10 cellular contexts compared by ENCODE assay signal in genomic region chr15:40379853-40380252, GRCh38. TPM values are rescaled to one million over a fixed set of nuclear protein-coding genes. Genes with fewer than 3 reads are reported as not detected.
DNase-seq lines count a peak whose midpoint lies in the region; ATAC-seq and TF ChIP-seq lines count a peak whose summit lies in the region.
"Had no signal": no experiment of that assay in that cellular context is flagged by ENCODE, and none has a peak within 500 bp of the region (broad histone marks: within the 10 kb centered on the region; RNA-seq: fewer than 3 reads in every experiment).

No MANE protein-coding gene starts in this region.

- ATAC-seq in CD4-positive, alpha-beta T cell (ENCODE audit: poor library complexity) = no peak
- ATAC-seq in HG02973 (IDR thresholded peaks at IDR 0.05; ENCODE audit: unreplicated experiment) = no peak

- WGBS in mesenchymal stem cell = 12% methylated on average over 4 of the region's 4 CpGs

- no peak overlapping the region for H2BK5ac ChIP-seq in mesenchymal stem cell (ENCODE audit: low read depth, low read length, poor library complexity, severe bottlenecking)

- no peak overlapping the region for H2AFZ ChIP-seq in mesenchymal stem cell (ENCODE audit: low read depth, low read length)

- H3K4me3 ChIP-seq in AG10803 (ENCODE audit: low read length) (no peak overlapping the region), MG63 (no peak overlapping the region), choroid plexus epithelial cell (ENCODE audit: low read depth, low read length) (no peak overlapping the region), mesenchymal stem cell (ENCODE audit: insufficient read depth in 1 of 2, low read depth in 1 of 2, low read length in 2 of 2) (no peak overlapping the region)

- H3K4ac ChIP-seq in mesenchymal stem cell (ENCODE audit: low read depth in 1 of 2, low read length in 2 of 2) = no peak overlapping the region

- no peak overlapping the region for H4K91ac ChIP-seq in mesenchymal stem cell (ENCODE audit: low read length)

- H4K8ac ChIP-seq in mesenchymal stem cell (ENCODE audit: low read length) = no peak overlapping the region

- H3K36me3 Mint-ChIP-seq in CD4-positive, alpha-beta T cell (ENCODE audit: low read depth) = no peaks in the 10 kb centered on the region

- no peak overlapping the region for H2BK120ac ChIP-seq in mesenchymal stem cell (ENCODE audit: low read depth, low read length)

- peaks cover 9% of the 10 kb centered on the region for H3K9me3 ChIP-seq in MG63
- H3K9me3 ChIP-seq in mesenchymal stem cell (ENCODE audit: control insufficient read depth, low read length) = no peaks in the 10 kb centered on the region
- H3K9me3 ChIP-seq in CD4-positive, alpha-beta T cell (ENCODE audit: control insufficient read depth, low read length) = no peaks in the 10 kb centered on the region

- no peak overlapping the region for H3K27ac Mint-ChIP-seq in CD4-positive, alpha-beta T cell
- H3K27ac Mint-ChIP-seq: activated naive CD4-positive, alpha-beta T cell treated with anti-CD3 and anti-CD28 coated beads, Interleukin-2, amount 50 U/mL, for 24 hours had no signal

- POLR2A ChIA-PET in CD4-positive, alpha-beta T cell (lab: Charles Lee) = interaction anchor here (1.0 kb wide), 1 partner anchor 26 kb away, joined by 3 read pairs; the partner anchor contains the start of gene IVD

- peak overlapping the region; percentile 34 for H3K4me2 ChIP-seq in mesenchymal stem cell (ENCODE audit: low read length, poor library complexity, severe bottlenecking)

- H3K4me1 ChIP-seq in mesenchymal stem cell (ENCODE audit: control insufficient read depth, insufficient read depth, low read depth, low read length) = peaks cover 7% of the 10 kb centered on the region

- no peaks in the 10 kb centered on the region for H3K27me3 Mint-ChIP-seq in CD4-positive, alpha-beta T cell
- H3K27me3 Mint-ChIP-seq: activated naive CD4-positive, alpha-beta T cell treated with anti-CD3 and anti-CD28 coated beads, Interleukin-2, amount 50 U/mL, for 24 hours had no signal

- CTCF ChIA-PET in CD4-positive, alpha-beta T cell (lab: Charles Lee) = no interaction called here

- H2BK15ac ChIP-seq in mesenchymal stem cell (ENCODE audit: low read depth, poor library complexity, severe bottlenecking) = no peak overlapping the region

- H3K4me3 Mint-ChIP-seq in CD4-positive, alpha-beta T cell = no peak overlapping the region
- H3K4me3 Mint-ChIP-seq: activated naive CD4-positive, alpha-beta T cell treated with anti-CD3 and anti-CD28 coated beads, Interleukin-2, amount 50 U/mL, for 24 hours had no signal

- no peak overlapping the region for H3K14ac ChIP-seq in mesenchymal stem cell (ENCODE audit: low read length in 2 of 2)

- no peak overlapping the region for H2AK5ac ChIP-seq in mesenchymal stem cell (ENCODE audit: low read length, severe bottlenecking)

- H3K18ac ChIP-seq in mesenchymal stem cell (ENCODE audit: low read depth in 1 of 2, low read length in 2 of 2) = peak overlapping the region in 1 of 2 experiments; percentile 34

- H3K9ac ChIP-seq in mesenchymal stem cell (ENCODE audit: low read length) = peak overlapping the region; percentile 40

- DNase-seq in AG10803 (ENCODE audit: low read depth) (peak; percentile 99), MG63 (peak; percentile 91), choroid plexus epithelial cell (ENCODE audit: low read depth) (peak; percentile 98), mesenchymal stem cell (peak; percentile 93), NCI-H146 treated with DMSO at 0.1 percent for 48 hours (lab: John Stamatoyannopoulos, UW; ENCODE audit: unreplicated experiment) (no peak), activated T-cell treated with anti-CD3 and anti-CD28 coated beads for 4 hours (no peak)
- DNase-seq in CD4-positive, alpha-beta T cell = no peak
- DNase-seq: kidney had no signal

- intact Hi-C loops in CD4-positive, alpha-beta T cell (cut with DNase I, micrococcal nuclease) = loop anchor here in 1 of 2 experiments (5.0 to 10.0 kb wide), 4 partner anchors 218 to 1928 kb away; partner anchors contain the start of genes BUB1B, FAM98B, FSIP1 and NDUFAF1

- H3K79me1 ChIP-seq in mesenchymal stem cell (replicated peaks; ENCODE audit: low read length, poor library complexity, severe bottlenecking) = peaks cover 7% of the 10 kb centered on the region

- H3K27ac ChIP-seq in mesenchymal stem cell (ENCODE audit: low read length, poor library complexity, severe bottlenecking) = peak overlapping the region; percentile 73
- no peak overlapping the region for H3K27ac ChIP-seq in CD4-positive, alpha-beta T cell (ENCODE audit: low read depth, low read length)

- no peak for TF ChIP-seq CTCF in AG10803 (conservative IDR thresholded peaks at IDR 0.05; ENCODE audit: low read length)
- no peak for TF ChIP-seq CTCF in choroid plexus epithelial cell (conservative IDR thresholded peaks at IDR 0.05; ENCODE audit: low read depth, low read length)
- TF ChIP-seq CTCF in CD4-positive, alpha-beta T cell (IDR thresholded peaks at IDR 0.05) = no peak

- H3K4me1 Mint-ChIP-seq in CD4-positive, alpha-beta T cell (ENCODE audit: low read depth) = peaks cover 15% of the 10 kb centered on the region

- H3K27me3 ChIP-seq in MG63 (no peaks in the 10 kb centered on the region), mesenchymal stem cell (ENCODE audit: control insufficient read depth in 1 of 2, insufficient read depth in 1 of 2, low read length in 2 of 2) (no peaks in the 10 kb centered on the region)
- H3K27me3 ChIP-seq in CD4-positive, alpha-beta T cell (ENCODE audit: control insufficient read depth, insufficient read depth, low read length) = no peaks in the 10 kb centered on the region

- H3K36me3 ChIP-seq in MG63 (no peaks in the 10 kb centered on the region; the same call in 1 of the 2 replicates), mesenchymal stem cell (ENCODE audit: control insufficient read depth in 1 of 2, insufficient read depth in 2 of 2, low read depth in 1 of 2, low read length in 2 of 2) (no peaks in the 10 kb centered on the region)

- H3K9me3 Mint-ChIP-seq in CD4-positive, alpha-beta T cell = no peaks in the 10 kb centered on the region
- H3K9me3 Mint-ChIP-seq: activated naive CD4-positive, alpha-beta T cell treated with anti-CD3 and anti-CD28 coated beads, Interleukin-2, amount 50 U/mL, for 24 hours had no signal

- no peak overlapping the region for H3K23ac ChIP-seq in mesenchymal stem cell (ENCODE audit: low read length in 2 of 2)

- H2BK12ac ChIP-seq in mesenchymal stem cell (ENCODE audit: low read length in 2 of 2) = no peak overlapping the region

RNA-seq across cellular contexts. Expression of gene KNSTRN, which starts 2.7 kb away (rescaled TPM):
- total RNA-seq in MG63 (2014; rRNA removed; shearing (Covaris generic); ENCODE audit: low replicate concordance) = 72.1 and 101 TPM in 2 replicates
- 11.7 TPM for polyA plus RNA-seq in mesenchymal stem cell (2013, experiment 1 of 2)
- 12.3 TPM for polyA plus RNA-seq in mesenchymal stem cell (2013, experiment 2 of 2)
- 1 to 10 TPM; 2.8 to 3.0 TPM for total RNA-seq in CD4-positive, alpha-beta T cell

RNA-seq across cellular contexts. Expression of gene DISP2, which starts 21.8 kb away (rescaled TPM):
- total RNA-seq in MG63 (2014; rRNA removed; shearing (Covaris generic); ENCODE audit: low replicate concordance) = 0.37 and 0.43 TPM in 2 replicates
- polyA plus RNA-seq in mesenchymal stem cell (2013, experiment 1 of 2) = 0.44 TPM
- polyA plus RNA-seq in mesenchymal stem cell (2013, experiment 2 of 2) = 0.49 TPM
- under 1 TPM; 0.03 to 0.06 TPM for total RNA-seq in CD4-positive, alpha-beta T cell

RNA-seq across cellular contexts. Expression of gene IVD, which starts 25.7 kb away (rescaled TPM):
- total RNA-seq in MG63 (2014; rRNA removed; shearing (Covaris generic); ENCODE audit: low replicate concordance) = 25.6 and 43.7 TPM in 2 replicates
- polyA plus RNA-seq in mesenchymal stem cell (2013, experiment 1 of 2) = 22.1 TPM
- polyA plus RNA-seq in mesenchymal stem cell (2013, experiment 2 of 2) = 22.4 TPM
- 10 to 100 TPM; 30.7 to 31.9 TPM for total RNA-seq in CD4-positive, alpha-beta T cell

RNA-seq across cellular contexts. Expression of gene PHGR1, which starts 29.0 kb away (rescaled TPM):
- not detected in 2 replicates for total RNA-seq in MG63 (2014; rRNA removed; shearing (Covaris generic); ENCODE audit: low replicate concordance)
- not detected for polyA plus RNA-seq in mesenchymal stem cell (2013, experiment 1 of 2)
- not detected for polyA plus RNA-seq in mesenchymal stem cell (2013, experiment 2 of 2)
- total RNA-seq in CD4-positive, alpha-beta T cell = not detected
- total RNA-seq: kidney had no signal

RNA-seq across cellular contexts. Expression of gene CCDC9B, which starts 39.1 kb away (rescaled TPM):
- 4.0 and 8.2 TPM in 2 replicates for total RNA-seq in MG63 (2014; rRNA removed; shearing (Covaris generic); ENCODE audit: low replicate concordance)
- 34.5 TPM for polyA plus RNA-seq in mesenchymal stem cell (2013, experiment 1 of 2)
- polyA plus RNA-seq in mesenchymal stem cell (2013, experiment 2 of 2) = 31.6 TPM
- 1 to 10 TPM; 1.0 to 1.5 TPM for total RNA-seq in CD4-positive, alpha-beta T cell

Comparison
In these comparisons a context has a peak if more than half of its experiments do, and no peak if none do; other contexts are left out.
1. DNase-seq: peak in AG10803 (single experiment), MG63 (single experiment), choroid plexus epithelial cell (single experiment) and mesenchymal stem cell (single experiment); none in NCI-H146 treated with DMSO at 0.1 percent for 48 hours (single experiment), CD4-positive, alpha-beta T cell (0 of 10) and activated T-cell treated with anti-CD3 and anti-CD28 coated beads for 4 hours (single experiment).
2. RNA of gene KNSTRN, which starts 2.7 kb away (total RNA-seq): 72.1 to 101 TPM in MG63; 2.8 to 3.0 TPM in CD4-positive, alpha-beta T cell; every median in the first group is over 10 times any median in the second.